Comparison of ENCODE assay signal across 9 cellular contexts in genomic region chr17:73912360-73912746, GRCh38.
"Had no signal": no experiment of that assay in that cellular context is flagged by ENCODE, and none has a peak within 500 bp of the region (broad histone marks: within the 10 kb centered on the region; RNA-seq: fewer than 3 reads in every experiment).

No MANE protein-coding gene starts in this region.

- H3K4me1 Mint-ChIP-seq: GM23338, IgD-negative memory B cell had no signal

- H3K4me3 Mint-ChIP-seq: GM23338, H9, HFFc6, IgD-negative memory B cell had no signal

- FAIRE-seq: H1, H54, HTR-8/SVneo had no signal

- H2AFZ ChIP-seq: GM23338 had no signal

- ATAC-seq: GM23338 had no signal

- DNase-seq: H9, HCEC 1CT, HFFc6, KG1 had no signal

- H3K27ac Mint-ChIP-seq: GM23338, H9, HFFc6, IgD-negative memory B cell had no signal

- H3K4me3 ChIP-seq: GM23338 had no signal

- H3K4me2 ChIP-seq: GM23338 had no signal
